In the genomic region with DNA sequence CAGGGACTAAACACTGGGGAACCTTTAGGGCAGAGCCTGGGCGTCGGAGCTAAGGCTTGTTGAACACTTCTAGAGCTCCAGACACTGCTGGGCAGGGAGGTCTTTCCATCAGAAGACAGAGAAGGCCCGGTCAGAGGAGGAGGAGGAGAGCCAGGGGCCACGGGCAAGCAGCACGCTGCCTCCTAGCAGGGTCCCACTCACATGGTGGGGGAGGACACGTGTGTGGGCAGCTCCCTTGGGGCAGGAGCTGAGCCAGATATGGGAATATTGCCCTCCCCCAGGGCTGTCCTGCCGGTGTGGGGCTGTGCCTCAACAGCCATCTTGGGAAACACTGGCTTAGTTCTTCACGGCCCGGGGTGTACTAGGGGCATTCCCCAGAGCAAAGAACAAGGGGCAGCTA, we compare ENCODE assay signal across 32 cellular contexts.
"Had no signal": no experiment of that assay in that cellular context is flagged by ENCODE, and none has a peak within 500 bp of the region (broad histone marks: within the 10 kb centered on the region; RNA-seq: fewer than 3 reads in every experiment).

No MANE protein-coding gene starts in this region.

- H3K27me3 ChIP-seq: brain microvascular endothelial cell had no signal

- H3K27ac ChIP-seq: brain microvascular endothelial cell, KMS-11, PC-9, RWPE1, VCaP had no signal

- H3K4me3 ChIP-seq: PC-9 had no signal

- H3K27ac Mint-ChIP-seq: activated B cell treated with CpG ODN at 0.5 μM for 24 hours; activated CD4-positive, alpha-beta memory T cell treated with anti-CD3 and anti-CD28 coated beads, Interleukin-2, amount 10 ng/mL, durations not matched to agents 7 days and 5 days; activated CD8-positive, alpha-beta memory T cell treated with anti-CD3 and anti-CD28 coated beads, Interleukin-2, amount 10 ng/mL, durations not matched to agents 7 days and 5 days; activated naive CD4-positive, alpha-beta T cell treated with anti-CD3 and anti-CD28 coated beads, Interleukin-2, amount 10 ng/mL, durations not matched to agents 7 days and 5 days; activated naive CD8-positive, alpha-beta T cell had no signal

- H3K36me3 Mint-ChIP-seq: activated CD8-positive, alpha-beta memory T cell treated with anti-CD3 and anti-CD28 coated beads, Interleukin-2, amount 10 ng/mL, durations not matched to agents 7 days and 5 days; activated naive CD4-positive, alpha-beta T cell treated with anti-CD3 and anti-CD28 coated beads, Interleukin-2, amount 10 ng/mL, durations not matched to agents 7 days and 5 days had no signal

- H3K36me3 ChIP-seq: brain microvascular endothelial cell had no signal

- H3K4me3 Mint-ChIP-seq: activated B cell treated with CpG ODN at 0.5 μM for 24 hours; activated CD4-positive, alpha-beta memory T cell treated with anti-CD3 and anti-CD28 coated beads, Interleukin-2, amount 10 ng/mL, durations not matched to agents 7 days and 5 days; activated CD8-positive, alpha-beta memory T cell treated with anti-CD3 and anti-CD28 coated beads, Interleukin-2, amount 10 ng/mL, durations not matched to agents 7 days and 5 days; activated naive CD4-positive, alpha-beta T cell treated with anti-CD3 and anti-CD28 coated beads, Interleukin-2, amount 10 ng/mL, durations not matched to agents 7 days and 5 days; activated naive CD8-positive, alpha-beta T cell had no signal

- H3K9me3 Mint-ChIP-seq: activated CD4-positive, alpha-beta memory T cell treated with anti-CD3 and anti-CD28 coated beads, Interleukin-2, amount 10 ng/mL, durations not matched to agents 7 days and 5 days; activated naive CD4-positive, alpha-beta T cell treated with anti-CD3 and anti-CD28 coated beads, Interleukin-2, amount 10 ng/mL, durations not matched to agents 7 days and 5 days had no signal

- DNase-seq: activated B cell treated with CpG ODN at 0.5 μM for 24 hours; activated CD4-positive, alpha-beta memory T cell treated with anti-CD3 and anti-CD28 coated beads, Interleukin-2, amount 10 ng/mL, durations not matched to agents 7 days and 5 days; activated CD4-positive, alpha-beta T cell treated with anti-CD3 and anti-CD28 coated beads for 48 hours; activated CD4-positive, CD25-positive, alpha-beta regulatory T cell treated with anti-CD3 and anti-CD28 coated beads, Interleukin-2, amount 50 U/mL, for 72 hours; activated CD8-positive, alpha-beta memory T cell treated with anti-CD3 and anti-CD28 coated beads for 24 hours; activated CD8-positive, alpha-beta memory T cell treated with anti-CD3 and anti-CD28 coated beads, Interleukin-2, amount 10 ng/mL, durations not matched to agents 7 days and 5 days; activated CD8-positive, alpha-beta memory T cell treated with anti-CD3 and anti-CD28 coated beads, Interleukin-2, amount 50 U/mL, for 48 hours; activated effector memory CD4-positive, alpha-beta T cell treated with Interleukin-2 at 50 U/mL for 16 hours; activated naive CD4-positive, alpha-beta T cell treated with anti-CD3 and anti-CD28 coated beads, Interleukin-2, amount 10 ng/mL, durations not matched to agents 7 days and 5 days; activated T-cell treated with anti-CD3 and anti-CD28 coated beads, Interleukin-2, amount 50 U/mL, for 48 hours; amniotic stem cell; brain microvascular endothelial cell; MM.1S; MV-4-11; NCI-H1092; NCI-H1436 treated with DMSO at 0.1 percent for 48 hours; NCI-H1694 treated with DMSO at 0.1 percent for 48 hours; NCI-H2029; NCI-H510A; NCI-H526; NCI-H748 treated with DMSO at 0.1 percent for 48 hours; NK-92 treated with Interleukin-12 subunit alpha and Interleukin-12 subunit beta, amount 100 ng/mL, for 24 hours; PC-9; Right ventricle myocardium superior; SW 1271; T-helper 1 cell; T-helper 2 cell; T-helper 9 cell had no signal

- ATAC-seq: activated CD8-positive, alpha-beta memory T cell treated with anti-CD3 and anti-CD28 coated beads, Interleukin-2, amount 10 ng/mL, durations not matched to agents 7 days and 5 days had no signal

- H3K4me1 Mint-ChIP-seq: activated B cell treated with CpG ODN at 0.5 μM for 24 hours; activated CD4-positive, alpha-beta memory T cell treated with anti-CD3 and anti-CD28 coated beads, Interleukin-2, amount 10 ng/mL, durations not matched to agents 7 days and 5 days; activated CD8-positive, alpha-beta memory T cell treated with anti-CD3 and anti-CD28 coated beads, Interleukin-2, amount 10 ng/mL, durations not matched to agents 7 days and 5 days; activated naive CD4-positive, alpha-beta T cell treated with anti-CD3 and anti-CD28 coated beads, Interleukin-2, amount 10 ng/mL, durations not matched to agents 7 days and 5 days had no signal

- H3K27me3 Mint-ChIP-seq: activated B cell treated with CpG ODN at 0.5 μM for 24 hours; activated naive CD8-positive, alpha-beta T cell had no signal
